ENCODE assay signal across 26 cellular contexts in genomic region chr15:97790180-97790579, GRCh38.
"Had no signal": no experiment of that assay in that cellular context is flagged by ENCODE, and none has a peak within 500 bp of the region (broad histone marks: within the 10 kb centered on the region; RNA-seq: fewer than 3 reads in every experiment).

No MANE protein-coding gene starts in this region.

- H3K27ac ChIP-seq: colonic mucosa, coronary artery, dorsolateral prefrontal cortex, epithelial cell of prostate, esophagus squamous epithelium, foreskin keratinocyte, gastrocnemius medialis, heart right ventricle, hepatocyte had no signal

- DNase-seq: colonic mucosa; cortex of kidney; dermis blood vessel endothelial cell; dorsolateral prefrontal cortex; effector CD4-positive, alpha-beta T cell; effector CD8-positive, alpha-beta T cell; effector memory CD4-positive, alpha-beta T cell; effector memory CD8-positive, alpha-beta T cell; endodermal cell; erythroblast; esophagus squamous epithelium; foreskin fibroblast; foreskin keratinocyte; foreskin melanocyte; gastrocnemius medialis; glutamatergic neuron; heart left ventricle; heart right ventricle had no signal

- H3K27me3 ChIP-seq: colonic mucosa, esophagus squamous epithelium, foreskin keratinocyte, gastrocnemius medialis, heart left ventricle, heart right ventricle, hepatocyte had no signal

- H3K4me3 ChIP-seq: colonic mucosa, coronary artery, dorsolateral prefrontal cortex, esophagus squamous epithelium, gastrocnemius medialis, heart left ventricle, heart right ventricle, hepatocyte had no signal

- H3K36me3 ChIP-seq: colonic mucosa, esophagus squamous epithelium, gastrocnemius medialis, heart left ventricle, heart right ventricle had no signal

- H2AFZ ChIP-seq: hepatocyte had no signal

- H3K4me2 ChIP-seq: hepatocyte had no signal

- H3K4me1 ChIP-seq: colonic mucosa, foreskin keratinocyte, gastrocnemius medialis, heart left ventricle, heart right ventricle had no signal

- H3K79me2 ChIP-seq: hepatocyte had no signal

- ATAC-seq: effector memory CD8-positive, alpha-beta T cell; esophagus mucosa; foreskin keratinocyte; gastrocnemius medialis; heart left ventricle; heart right ventricle had no signal

- FAIRE-seq: colon, endometrium, endothelial cell of umbilical vein, frontal cortex had no signal

- H3K9me3 ChIP-seq: colonic mucosa, esophagus squamous epithelium, gastrocnemius medialis, heart left ventricle, heart right ventricle had no signal
